ENCODE assay signal across 1 cellular context in genomic region chr19:17418710-17419109, GRCh38.
TF ChIP-seq lines count a peak whose summit lies in the region.

No MANE protein-coding gene starts in this region.

TF ChIP-seq in endothelial cell of umbilical vein, 7 proteins besides CTCF, POLR2A, EP300 and RAD21:
- TF ChIP-seq MAX (IDR thresholded peaks at IDR 0.05; ENCODE audit: insufficient read depth, insufficient read length): no peak
- no peak for TF ChIP-seq JUN (IDR thresholded peaks at IDR 0.05; ENCODE audit: borderline replicate concordance, insufficient read depth, insufficient read length, low read depth)
- no peak for TF ChIP-seq EZH2 (IDR thresholded peaks at IDR 0.05; ENCODE audit: borderline replicate concordance, low read depth, low read length, severe bottlenecking)
- TF ChIP-seq POLR2AphosphoS5 (IDR thresholded peaks at IDR 0.05; ENCODE audit: insufficient read depth, low read depth, low read length): no peak
- no peak for TF ChIP-seq FOS (IDR thresholded peaks at IDR 0.05; ENCODE audit: borderline replicate concordance, insufficient read depth, low read length)
- no peak for TF ChIP-seq GATA2 (IDR thresholded peaks at IDR 0.05; ENCODE audit: insufficient read depth, insufficient read length, low read depth, low read length)
- TF ChIP-seq MYC (IDR thresholded peaks at IDR 0.05; ENCODE audit: low read depth, low read length): no peak
